ENCODE assay signal across 9 cellular contexts in the genomic region with DNA sequence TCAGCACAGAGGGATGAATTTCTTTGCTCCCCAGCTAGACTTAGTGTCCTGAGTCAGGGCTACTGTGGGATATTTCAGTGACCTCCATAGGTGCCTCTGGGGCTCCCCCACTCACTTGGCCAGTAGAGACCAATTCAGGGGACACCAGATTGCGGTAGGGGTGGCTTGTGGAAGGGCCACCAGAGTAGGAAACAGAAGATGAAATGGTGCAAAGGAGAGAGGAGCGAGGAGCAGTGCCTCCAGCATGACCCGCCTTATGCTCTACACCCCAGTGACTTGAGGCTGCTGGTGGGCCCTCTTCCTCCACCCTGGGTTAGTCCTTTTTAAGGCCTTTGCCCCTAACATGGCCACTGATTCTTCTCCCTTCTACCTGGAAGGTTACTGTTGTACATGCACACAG. TPM values are rescaled to one million over a fixed set of nuclear protein-coding genes. Genes with fewer than 3 reads are reported as not detected.
DNase-seq lines count a peak whose midpoint lies in the region; ATAC-seq and TF ChIP-seq lines count a peak whose summit lies in the region.
"Had no signal": no experiment of that assay in that cellular context is flagged by ENCODE, and none has a peak within 500 bp of the region (broad histone marks: within the 10 kb centered on the region; RNA-seq: fewer than 3 reads in every experiment).

No MANE protein-coding gene starts in this region.

- no peak overlapping the region for H2AFZ ChIP-seq in OCI-LY3 (ENCODE audit: low read depth, low read length)

- H3K27me3 Mint-ChIP-seq in Calu3 (ENCODE audit: unreplicated experiment): no peaks in the 10 kb centered on the region

- ATAC-seq in gastrocnemius medialis (no peak), GM21528 (IDR thresholded peaks at IDR 0.05; ENCODE audit: low FRiP score, unreplicated experiment) (no peak)

- H3K4me1 ChIP-seq in OCI-LY3 (ENCODE audit: low read length) (peaks cover 71% of the 10 kb centered on the region), endocrine pancreas (ENCODE audit: control insufficient read depth, insufficient read depth, low read length) (peaks cover 8% of the 10 kb centered on the region), gastrocnemius medialis (peaks cover 14 to 31% of the 10 kb centered on the region in 2 donors)

- H3K36me3 ChIP-seq in OCI-LY3 (replicated peaks; ENCODE audit: low read depth, low read length) (peaks cover 65% of the 10 kb centered on the region), endocrine pancreas (ENCODE audit: control insufficient read depth, insufficient read depth, low read length) (peaks cover 3% of the 10 kb centered on the region), gastrocnemius medialis (peaks cover 0 to 24% of the 10 kb centered on the region in 2 donors)

- no peak for TF ChIP-seq POLR2A in gastrocnemius medialis (IDR thresholded peaks at IDR 0.05)

- DNase-seq in Calu3: no peak
- DNase-seq in posterior vena cava (ENCODE audit: low spot score): peak; percentile 47
- DNase-seq in gastrocnemius medialis: no peak
- DNase-seq in activated CD8-positive, alpha-beta memory T cell treated with anti-CD3 and anti-CD28 coated beads for 24 hours: no peak
- DNase-seq in NOMO-1 (lab: John Stamatoyannopoulos, UW; ENCODE audit: unreplicated experiment in 2 of 2): no peak

- intact Hi-C loops in Calu3 (cut with micrococcal nuclease; ENCODE audit: unreplicated experiment) (loop anchor here (5.0 kb wide), 1 partner anchor 34 kb away; no protein-coding TSS in a partner anchor), posterior vena cava (cut with DNase I) (no loop called here), gastrocnemius medialis (cut with DNase I; ENCODE audit: low total_unique reads) (loop anchor here (5.0 kb wide), 2 partner anchors 274 to 709 kb away; a partner anchor contains a TSS)

- H3K27me3 ChIP-seq in OCI-LY3 (ENCODE audit: low read depth, low read length) (no peaks in the 10 kb centered on the region), endocrine pancreas (ENCODE audit: control insufficient read depth, insufficient read depth, low read length) (no peaks in the 10 kb centered on the region), gastrocnemius medialis (no peaks in the 10 kb centered on the region)

- H3K4me1 Mint-ChIP-seq in Calu3 (ENCODE audit: low read depth, unreplicated experiment): peaks cover 44% of the 10 kb centered on the region

- peak overlapping the region; percentile 99 for H3K4me2 ChIP-seq in OCI-LY3 (ENCODE audit: low read length)

- BruUV-seq in Calu3 (replicated peaks; lab: Mats Ljungman, UMichigan): no TSS peak

- peak overlapping the region; percentile 85 for H3K4me3 Mint-ChIP-seq in Calu3 (ENCODE audit: low read depth, unreplicated experiment)

- in situ Hi-C loops in gastrocnemius medialis (cut with MboI; ENCODE audit: low sequenced_read_pairs in 4 of 4): loop anchor here in 1 of 4 donors (25.0 kb wide), 1 partner anchor 136 kb away; no protein-coding TSS in a partner anchor

- peak overlapping the region; percentile 89 for H3K4me3 ChIP-seq in OCI-LY3 (ENCODE audit: low read length)
- peak overlapping the region; percentile 11 for H3K4me3 ChIP-seq in endocrine pancreas (ENCODE audit: control insufficient read depth, insufficient read depth, low read length)
- no peak overlapping the region for H3K4me3 ChIP-seq in gastrocnemius medialis

- H3K27ac Mint-ChIP-seq in Calu3 (ENCODE audit: unreplicated experiment): peak overlapping the region; percentile 91

- H3K36me3 Mint-ChIP-seq in Calu3 (ENCODE audit: insufficient read depth, unreplicated experiment): peaks cover 60% of the 10 kb centered on the region
- H3K36me3 Mint-ChIP-seq: mesothelial cell of epicardium had no signal

- peaks cover 57% of the 10 kb centered on the region for H4K20me1 ChIP-seq in OCI-LY3 (ENCODE audit: insufficient read depth, low read length)

- H3K9ac ChIP-seq in OCI-LY3 (ENCODE audit: low read length): peak overlapping the region; percentile 99
- peak overlapping the region; percentile 54 for H3K9ac ChIP-seq in endocrine pancreas (ENCODE audit: control insufficient read depth, insufficient read depth, low read length)

- H3K27ac ChIP-seq in OCI-LY3 (ENCODE audit: low read length) (peak overlapping the region; percentile 99), gastrocnemius medialis (no peak overlapping the region)

- TF ChIP-seq CTCF in Calu3 (IDR thresholded peaks at IDR 0.05; ENCODE audit: unreplicated experiment) (no peak), OCI-LY3 (IDR thresholded peaks at IDR 0.05; ENCODE audit: low read depth, low read length) (no peak), gastrocnemius medialis (IDR thresholded peaks at IDR 0.05 in 4 of 5, conservative IDR thresholded peaks at IDR 0.05 in 1 of 5) (no peak)

- H3K9me3 Mint-ChIP-seq in Calu3 (ENCODE audit: low read depth, unreplicated experiment): no peaks in the 10 kb centered on the region
- H3K9me3 Mint-ChIP-seq: mesothelial cell of epicardium had no signal

- H3K79me2 ChIP-seq in OCI-LY3 (ENCODE audit: low read length): peaks cover 99% of the 10 kb centered on the region

- CTCF ChIA-PET in Calu3 (lab: Charles Lee): interaction anchor here (1.3 to 1.6 kb wide), 2 partner anchors 24 to 34 kb away, joined by 3 to 5 read pairs; no protein-coding TSS in a partner anchor

- H3K9me3 ChIP-seq in OCI-LY3 (ENCODE audit: insufficient read depth, low read length): no peaks in the 10 kb centered on the region
- H3K9me3 ChIP-seq in endocrine pancreas (ENCODE audit: control insufficient read depth, low read length): no peaks in the 10 kb centered on the region
- no peaks in the 10 kb centered on the region for H3K9me3 ChIP-seq in gastrocnemius medialis

RNA-seq across cellular contexts. Expression of a gene that starts 2.5 kb away (rescaled TPM):
- 34.9 and 43.4 TPM in 2 replicates for total RNA-seq in Calu3 (2022)
- total RNA-seq in posterior vena cava: 10 to 100 TPM; 12.2 to 24.3 TPM
- total RNA-seq in gastrocnemius medialis: 10 to 100 TPM; 16.1 to 19.2 (median 17.3) TPM

RNA-seq across cellular contexts. Expression of a gene that starts 15.2 kb away (rescaled TPM):
- total RNA-seq in Calu3 (2022) (75.6 and 155 TPM in 2 replicates), posterior vena cava (1 to 10 TPM; 6.9 to 7.4 TPM), gastrocnemius medialis (1 to 10 TPM; 1.2 to 9.2 (median 1.6) TPM)

Comparison
In these comparisons a context has a peak if more than half of its experiments do, and no peak if none do; other contexts are left out.
1. H3K4me3 ChIP-seq: peak in OCI-LY3 (single experiment) and endocrine pancreas (single experiment); none in gastrocnemius medialis (0 of 4).
2. intact Hi-C loops: an anchor here in Calu3 (5.0 kb wide) and gastrocnemius medialis (5.0 kb wide); none called in posterior vena cava.